In genomic region chr14:36055681-36056225, GRCh38 we compare ENCODE assay signal across 16 cellular contexts.
"Had no signal": no experiment of that assay in that cellular context is flagged by ENCODE, and none has a peak within 500 bp of the region (broad histone marks: within the 10 kb centered on the region; RNA-seq: fewer than 3 reads in every experiment).

No MANE protein-coding gene starts in this region.

- H3K4me2 ChIP-seq: hepatocyte, smooth muscle cell had no signal

- H3K4me1 Mint-ChIP-seq: naive thymus-derived CD8-positive, alpha-beta T cell had no signal

- H3K9me3 Mint-ChIP-seq: naive thymus-derived CD8-positive, alpha-beta T cell; type B pancreatic cell had no signal

- H2AFZ ChIP-seq: hepatocyte had no signal

- H3K36me3 ChIP-seq: colonic mucosa, neutrophil had no signal

- DNase-seq: cerebellar nuclear complex; colonic mucosa; effector CD4-positive, alpha-beta T cell; foreskin fibroblast; kidney; mammary epithelial cell; naive thymus-derived CD8-positive, alpha-beta T cell; psoas muscle; stimulated activated CD4-positive, alpha-beta T cell treated with anti-CD3 and anti-CD28 coated beads, Interleukin-2, amount 100 ng/mL, for 48 hours; stimulated activated naive CD4-positive, alpha-beta T cell treated with Interleukin-2 at 50 U/mL for 16 hours had no signal

- H3K9me3 ChIP-seq: colonic mucosa, neutrophil, psoas muscle had no signal

- H3K27ac ChIP-seq: colonic mucosa, hepatocyte, neutrophil, psoas muscle had no signal

- H3K4me3 ChIP-seq: colonic mucosa, hepatocyte, psoas muscle, smooth muscle cell had no signal

- H3K36me3 Mint-ChIP-seq: naive thymus-derived CD8-positive, alpha-beta T cell; type B pancreatic cell had no signal

- H3K27ac Mint-ChIP-seq: naive thymus-derived CD8-positive, alpha-beta T cell; type B pancreatic cell had no signal

- H3K4me3 Mint-ChIP-seq: naive thymus-derived CD8-positive, alpha-beta T cell; type B pancreatic cell had no signal

- FAIRE-seq: kidney, urothelium cell line had no signal

- H3K4me1 ChIP-seq: colonic mucosa, psoas muscle had no signal

- H3K27me3 ChIP-seq: colonic mucosa, hepatocyte had no signal

- H3K79me2 ChIP-seq: hepatocyte had no signal

- ATAC-seq: esophagus mucosa; naive thymus-derived CD8-positive, alpha-beta T cell; psoas muscle had no signal
